Comparison of ENCODE assay signal across 18 cellular contexts in the genomic region with DNA sequence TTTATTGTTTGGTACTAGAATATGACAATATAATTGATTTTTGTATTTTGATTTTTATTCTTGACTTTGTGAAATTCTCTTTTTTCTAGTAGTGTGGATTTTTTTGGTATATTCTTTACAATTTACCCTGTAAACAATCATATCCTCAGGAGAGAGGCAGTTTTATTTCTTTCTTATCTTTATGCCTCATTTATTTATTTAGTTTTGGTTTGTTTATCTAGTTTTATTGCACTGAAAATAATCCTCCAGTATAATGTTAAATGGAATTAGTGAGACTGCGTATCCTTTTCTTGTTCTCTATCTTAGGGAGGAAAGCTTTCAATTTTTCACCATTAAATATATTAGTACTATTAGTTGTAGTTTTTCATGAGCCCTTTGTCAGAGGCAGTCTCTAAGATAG.
DNase-seq lines count a peak whose midpoint lies in the region; ATAC-seq and TF ChIP-seq lines count a peak whose summit lies in the region.
"Had no signal": no experiment of that assay in that cellular context is flagged by ENCODE, and none has a peak within 500 bp of the region (broad histone marks: within the 10 kb centered on the region; RNA-seq: fewer than 3 reads in every experiment).

No MANE protein-coding gene starts in this region.

- no peak for TF ChIP-seq CTCF in 22Rv1 (IDR thresholded peaks at IDR 0.05)
- TF ChIP-seq CTCF in HEK293 (tag by site-specific recombination; IDR thresholded peaks at IDR 0.05) = no peak
- TF ChIP-seq CTCF in PC-3 (conservative IDR thresholded peaks at IDR 0.05; ENCODE audit: low read depth, low read length) = no peak
- no peak for TF ChIP-seq CTCF in fibroblast of villous mesenchyme (IDR thresholded peaks at IDR 0.05; ENCODE audit: insufficient read depth, low read depth, low read length)
- TF ChIP-seq CTCF in esophagus squamous epithelium (IDR thresholded peaks at IDR 0.05) = no peak

- H3K79me2 ChIP-seq in PC-3 (ENCODE audit: low read length) = no peaks in the 10 kb centered on the region

- TF ChIP-seq POLR2A in esophagus squamous epithelium (IDR thresholded peaks at IDR 0.05) = no peak

- H3K27me3 ChIP-seq in PC-3 (ENCODE audit: low read length) (no peaks in the 10 kb centered on the region), esophagus squamous epithelium (no peaks in the 10 kb centered on the region)
- H3K27me3 ChIP-seq in CD4-positive, alpha-beta memory T cell (ENCODE audit: insufficient read depth, low read length) = peaks cover 3% of the 10 kb centered on the region
- H3K27me3 ChIP-seq: BLaER1 treated with 17β-estradiol and CSF1 and Interleukin-3, amounts not matched to agents 10 nM and 100 nM had no signal

- H3K4me3 ChIP-seq in HEK293 (ENCODE audit: low read depth, low read length) = no peak overlapping the region
- no peak overlapping the region for H3K4me3 ChIP-seq in PC-3 (ENCODE audit: low read length)
- no peak overlapping the region for H3K4me3 ChIP-seq in fibroblast of villous mesenchyme (ENCODE audit: low read depth, low read length)
- H3K4me3 ChIP-seq in esophagus squamous epithelium = no peak overlapping the region
- H3K4me3 ChIP-seq in CD4-positive, alpha-beta memory T cell (ENCODE audit: low read length in 2 of 2) = no peak overlapping the region
- H3K4me3 ChIP-seq: BLaER1 treated with 17β-estradiol and CSF1 and Interleukin-3, amounts not matched to agents 10 nM and 100 nM had no signal

- BruUV-seq in PC-3 (replicated peaks; lab: Mats Ljungman, UMichigan) = no TSS peak

- DNase-seq in PC-3 (no peak), fibroblast of villous mesenchyme (ENCODE audit: low read depth) (peak; percentile 22), DMS 273 (lab: John Stamatoyannopoulos, UW; ENCODE audit: unreplicated experiment) (no peak), esophagus squamous epithelium (lab: John Stamatoyannopoulos, UW) (no peak)
- DNase-seq in CD4-positive, alpha-beta memory T cell = no peak
- DNase-seq: Caco-2; CD4-positive, CD25-positive, alpha-beta regulatory T cell; DMS153; DMS79; GF-D8; H9; KG1 had no signal

- no peak overlapping the region for H3K4me2 ChIP-seq in PC-3 (ENCODE audit: low read length)
- H3K4me2 ChIP-seq: BLaER1 treated with 17β-estradiol and CSF1 and Interleukin-3, amounts not matched to agents 10 nM and 100 nM had no signal

- 94 to 95% methylated on average over 1 of the region's 1 CpG for WGBS in esophagus squamous epithelium, 2 donors

- no peak overlapping the region for H3K9ac ChIP-seq in PC-3 (ENCODE audit: low read length)
- H3K9ac ChIP-seq: BLaER1 treated with 17β-estradiol and CSF1 and Interleukin-3, amounts not matched to agents 10 nM and 100 nM had no signal

- intact Hi-C loops in PC-3 (cut with micrococcal nuclease) (no loop called here), esophagus squamous epithelium (cut with DNase I) (no loop called here)
- intact Hi-C loops in CD4-positive, alpha-beta memory T cell (cut with micrococcal nuclease) = no loop called here

- POLR2A ChIA-PET in HEK293 (lab: Yijun Ruan, JAX) = no interaction called here
- POLR2A ChIA-PET in PC-3 (lab: Charles Lee; ENCODE audit: unreplicated experiment) = no interaction called here
- POLR2A ChIA-PET in CD4-positive, alpha-beta memory T cell (lab: Charles Lee; ENCODE audit: partially characterized antibody) = no interaction called here

- H3K4me3 Mint-ChIP-seq in CD4-positive, alpha-beta memory T cell = no peak overlapping the region
- H3K4me3 Mint-ChIP-seq: B cell; CD4-positive, CD25-positive, alpha-beta regulatory T cell; H9; IgD-negative memory B cell had no signal

- no peaks in the 10 kb centered on the region for H3K36me3 Mint-ChIP-seq in CD4-positive, alpha-beta memory T cell
- H3K36me3 Mint-ChIP-seq: CD4-positive, CD25-positive, alpha-beta regulatory T cell; IgD-negative memory B cell had no signal

- peaks cover 0 to 16% (median 10%) of the 10 kb centered on the region in 8 donors for H3K9me3 Mint-ChIP-seq in CD4-positive, alpha-beta memory T cell

- H3K36me3 ChIP-seq in HEK293 (ENCODE audit: control insufficient read depth in 2 of 2, insufficient read depth in 1 of 2, low read length in 2 of 2) (no peaks in the 10 kb centered on the region), PC-3 (ENCODE audit: low read depth, low read length) (no peaks in the 10 kb centered on the region), esophagus squamous epithelium (no peaks in the 10 kb centered on the region)
- no peaks in the 10 kb centered on the region for H3K36me3 ChIP-seq in CD4-positive, alpha-beta memory T cell (ENCODE audit: insufficient read depth, low read length)
- H3K36me3 ChIP-seq: BLaER1 treated with 17β-estradiol and CSF1 and Interleukin-3, amounts not matched to agents 10 nM and 100 nM had no signal

- ATAC-seq in PC-3 (peak; percentile 38), GM18520 (IDR thresholded peaks at IDR 0.05; ENCODE audit: unreplicated experiment) (no peak)

- no peaks in the 10 kb centered on the region for H3K9me2 ChIP-seq in PC-3 (replicated peaks; ENCODE audit: low read length)

- H3K4me1 Mint-ChIP-seq in CD4-positive, alpha-beta memory T cell = no peaks in the 10 kb centered on the region
- H3K4me1 Mint-ChIP-seq: B cell; CD4-positive, CD25-positive, alpha-beta regulatory T cell; IgD-negative memory B cell had no signal

- CTCF ChIA-PET in HEK293 (lab: Yijun Ruan, JAX) = no interaction called here
- CTCF ChIA-PET in PC-3 (lab: Charles Lee) = interaction anchor here (0.7 kb wide), 1 partner anchor 26 kb away, joined by 3 read pairs; no protein-coding TSS in a partner anchor
- CTCF ChIA-PET in CD4-positive, alpha-beta memory T cell (lab: Charles Lee; ENCODE audit: partially characterized antibody) = no interaction called here

- no peak overlapping the region for H3K27ac Mint-ChIP-seq in CD4-positive, alpha-beta memory T cell
- H3K27ac Mint-ChIP-seq: B cell; CD4-positive, CD25-positive, alpha-beta regulatory T cell; H9; IgD-negative memory B cell had no signal

- peaks cover 12% of the 10 kb centered on the region in 2 donors for H3K27me3 Mint-ChIP-seq in CD4-positive, alpha-beta memory T cell

- H2AFZ ChIP-seq in PC-3 (ENCODE audit: low read length) = no peak overlapping the region

- H3K9me3 ChIP-seq in HEK293 (ENCODE audit: control insufficient read depth, insufficient read depth, low read depth, low read length) (no peaks in the 10 kb centered on the region), PC-3 (ENCODE audit: low read length) (no peaks in the 10 kb centered on the region), esophagus squamous epithelium (peaks cover 0 to 9% (median 5%) of the 10 kb centered on the region in 3 donors)
- no peaks in the 10 kb centered on the region for H3K9me3 ChIP-seq in CD4-positive, alpha-beta memory T cell (ENCODE audit: control insufficient read depth in 1 of 2, low read length in 2 of 2)

- H4K20me1 ChIP-seq in PC-3 (ENCODE audit: low read length) = no peaks in the 10 kb centered on the region
- H4K20me1 ChIP-seq: BLaER1 treated with 17β-estradiol and CSF1 and Interleukin-3, amounts not matched to agents 10 nM and 100 nM had no signal

- H3K27ac ChIP-seq in 22Rv1 = peak overlapping the region; percentile 55
- H3K27ac ChIP-seq in HEK293 (ENCODE audit: extremely low read depth, low read depth, low read length) = no peak overlapping the region; the same call in 1 of the 2 replicates
- no peak overlapping the region for H3K27ac ChIP-seq in PC-3 (ENCODE audit: low read length)
- H3K27ac ChIP-seq in esophagus squamous epithelium = no peak overlapping the region
- no peak overlapping the region for H3K27ac ChIP-seq in CD4-positive, alpha-beta memory T cell (ENCODE audit: low read depth, low read length)
- H3K27ac ChIP-seq: BLaER1 treated with 17β-estradiol and CSF1 and Interleukin-3, amounts not matched to agents 10 nM and 100 nM had no signal

- H3K4me1 ChIP-seq in HEK293 (ENCODE audit: control insufficient read depth, insufficient read depth, low read length) (0 out of 2 replicates have a peak, but pooled peaks cover 2% of the 10 kb centered on the region), PC-3 (ENCODE audit: insufficient read depth, low read length) (no peaks in the 10 kb centered on the region), esophagus squamous epithelium (peaks cover 0 to under 1% (median 0%) of the 10 kb centered on the region in 3 donors)
- no peaks in the 10 kb centered on the region for H3K4me1 ChIP-seq in CD4-positive, alpha-beta memory T cell (ENCODE audit: insufficient read depth, low read length)
- H3K4me1 ChIP-seq: BLaER1 treated with 17β-estradiol and CSF1 and Interleukin-3, amounts not matched to agents 10 nM and 100 nM; Caco-2 had no signal

- no peaks in the 10 kb centered on the region for H3F3A ChIP-seq in PC-3 (ENCODE audit: low read length, unreplicated experiment)

TF ChIP-seq in HEK293, 187 proteins besides CTCF, POLR2A, EP300 and RAD21 (continues in another document):
- TF ChIP-seq ZNF610 (tag by site-specific recombination; IDR thresholded peaks at IDR 0.05; ENCODE audit: borderline replicate concordance) = 0 out of 2 replicates have a peak, but pooled peaks have one; percentile 30
- no peak for TF ChIP-seq ZNF558 (tag by site-specific recombination; IDR thresholded peaks at IDR 0.05)
- TF ChIP-seq ZNF366 (tag by site-specific recombination; conservative IDR thresholded peaks at IDR 0.05) = no peak
- TF ChIP-seq BCL11A (tag by site-specific recombination; IDR thresholded peaks at IDR 0.05; ENCODE audit: low read depth) = no peak
- no peak for TF ChIP-seq ZNF174 (tag by site-specific recombination; IDR thresholded peaks at IDR 0.05)
- TF ChIP-seq ZNF791 (tag by site-specific recombination; IDR thresholded peaks at IDR 0.05) = no peak
- peak; percentile 85 for TF ChIP-seq ZNF843 (tag by site-specific recombination; IDR thresholded peaks at IDR 0.05)
- 0 out of 2 replicates have a peak, but pooled peaks have one; percentile 71 for TF ChIP-seq ZXDB (tag by site-specific recombination; IDR thresholded peaks at IDR 0.05)
- no peak for TF ChIP-seq BCL11B (tag by site-specific recombination; IDR thresholded peaks at IDR 0.05; ENCODE audit: low read depth)
- TF ChIP-seq, protein P1, sequence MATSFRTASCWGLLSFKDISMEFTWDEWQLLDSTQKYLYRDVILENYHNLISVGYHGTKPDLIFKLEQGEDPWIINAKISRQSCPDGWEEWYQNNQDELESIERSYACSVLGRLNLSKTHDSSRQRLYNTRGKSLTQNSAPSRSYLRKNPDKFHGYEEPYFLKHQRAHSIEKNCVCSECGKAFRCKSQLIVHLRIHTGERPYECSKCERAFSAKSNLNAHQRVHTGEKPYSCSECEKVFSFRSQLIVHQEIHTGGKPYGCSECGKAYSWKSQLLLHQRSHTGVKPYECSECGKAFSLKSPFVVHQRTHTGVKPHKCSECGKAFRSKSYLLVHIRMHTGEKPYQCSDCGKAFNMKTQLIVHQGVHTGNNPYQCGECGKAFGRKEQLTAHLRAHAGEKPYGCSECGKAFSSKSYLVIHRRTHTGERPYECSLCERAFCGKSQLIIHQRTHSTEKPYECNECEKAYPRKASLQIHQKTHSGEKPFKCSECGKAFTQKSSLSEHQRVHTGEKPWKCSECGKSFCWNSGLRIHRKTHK (tag by site-specific recombination; IDR thresholded peaks at IDR 0.05) = no peak
